ENCODE assay signal across 14 cellular contexts in the genomic region with DNA sequence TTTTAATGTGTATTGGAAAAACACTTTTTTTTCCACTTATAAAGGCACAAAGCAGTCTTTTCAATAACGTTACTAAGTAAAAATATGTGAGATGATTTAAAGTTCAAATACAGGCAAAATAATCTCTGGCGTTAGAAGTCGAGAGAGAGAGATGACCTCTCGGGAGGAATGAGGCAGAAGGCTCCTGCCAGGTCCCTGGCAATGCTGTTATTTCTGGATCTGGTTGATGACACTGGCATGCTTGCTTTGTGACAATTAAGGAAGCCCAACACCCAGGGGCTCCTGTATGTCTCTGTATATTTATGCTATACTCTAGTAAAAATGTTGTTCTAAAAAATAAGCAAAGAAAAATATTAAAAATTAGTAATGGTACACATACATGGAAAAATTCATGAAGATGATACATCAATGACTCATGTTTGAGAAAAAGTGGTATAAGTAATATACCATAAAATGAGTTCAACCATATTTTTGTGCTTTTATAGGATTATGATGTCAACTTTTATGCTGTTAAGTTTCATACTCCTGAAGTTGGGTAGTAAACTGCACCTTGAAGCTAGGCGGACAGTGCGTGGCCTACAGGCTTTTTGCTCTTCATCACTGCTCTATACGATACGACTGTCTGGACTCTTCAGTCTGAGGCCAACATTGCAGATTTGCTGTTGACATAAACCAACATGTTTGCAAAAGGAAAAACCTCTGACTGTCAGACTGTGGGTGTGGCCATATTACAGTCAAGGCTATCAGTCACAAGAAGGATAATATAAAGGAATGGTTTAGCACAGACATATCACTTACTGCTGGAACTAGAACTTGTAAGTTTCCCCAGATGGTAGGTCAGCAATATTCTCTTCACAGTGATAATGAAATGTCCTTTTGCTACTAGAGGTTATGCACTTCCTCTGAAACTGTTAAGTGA.
"Had no signal": no experiment of that assay in that cellular context is flagged by ENCODE, and none has a peak within 500 bp of the region (broad histone marks: within the 10 kb centered on the region; RNA-seq: fewer than 3 reads in every experiment).

No MANE protein-coding gene starts in this region.

- H3K27me3 ChIP-seq: body of pancreas, right lobe of liver, SJCRH30, upper lobe of left lung had no signal

- H3K9me3 Mint-ChIP-seq: dendritic cell treated with granulocyte-macrophage colony-stimulating factor and Interleukin-4, amounts not matched to agents 40 ng/mL and 50 ng/mL, for 4 days; natural killer cell treated with Interleukin-12 subunit alpha and Interleukin-12 subunit beta and Interleukin-15 and Interleukin-18, amount 100 ng/mL, for 72 hours had no signal

- H3K4me3 Mint-ChIP-seq: dendritic cell treated with granulocyte-macrophage colony-stimulating factor and Interleukin-4, amounts not matched to agents 40 ng/mL and 50 ng/mL, for 4 days; natural killer cell treated with Interleukin-12 subunit alpha and Interleukin-12 subunit beta and Interleukin-15 and Interleukin-18, amount 100 ng/mL, for 72 hours had no signal

- ATAC-seq: activated CD4-positive, CD25-positive, alpha-beta regulatory T cell treated with anti-CD3 and anti-CD28 coated beads, Interleukin-2, amount 50 U/mL, for 24 hours; body of pancreas; natural killer cell treated with Interleukin-12 subunit alpha and Interleukin-12 subunit beta and Interleukin-15 and Interleukin-18, amount 100 ng/mL, for 72 hours had no signal

- H3K4me1 ChIP-seq: SJCRH30 had no signal

- H3K27ac Mint-ChIP-seq: dendritic cell treated with granulocyte-macrophage colony-stimulating factor and Interleukin-4, amounts not matched to agents 40 ng/mL and 50 ng/mL, for 4 days; natural killer cell treated with Interleukin-12 subunit alpha and Interleukin-12 subunit beta and Interleukin-15 and Interleukin-18, amount 100 ng/mL, for 72 hours had no signal

- DNase-seq: activated CD8-positive, alpha-beta memory T cell treated with anti-CD3 and anti-CD28 coated beads for 24 hours; activated T-cell treated with anti-CD3 and anti-CD28 coated beads, Interleukin-2, amount 50 U/mL, for 1 hour; body of pancreas; cerebellar nuclear complex; erythroblast; nucleus accumbens; right lobe of liver; SJCRH30; stimulated activated CD4-positive, alpha-beta T cell treated with anti-CD3 and anti-CD28 coated beads, Interleukin-2, amount 100 ng/mL, for 24 hours; stimulated activated naive CD4-positive, alpha-beta T cell treated with Interleukin-2 at 50 U/mL for 16 hours; upper lobe of left lung had no signal

- H3K4me3 ChIP-seq: body of pancreas, right lobe of liver, SJCRH30, upper lobe of left lung had no signal

- H3K27me3 Mint-ChIP-seq: dendritic cell treated with granulocyte-macrophage colony-stimulating factor and Interleukin-4, amounts not matched to agents 40 ng/mL and 50 ng/mL, for 4 days; natural killer cell treated with Interleukin-12 subunit alpha and Interleukin-12 subunit beta and Interleukin-15 and Interleukin-18, amount 100 ng/mL, for 72 hours had no signal

- H3K27ac ChIP-seq: body of pancreas, right lobe of liver, SJCRH30, upper lobe of left lung had no signal

- H3K9me3 ChIP-seq: body of pancreas, right lobe of liver, SJCRH30, upper lobe of left lung had no signal
